8 cellular contexts compared by ENCODE assay signal in the genomic region with DNA sequence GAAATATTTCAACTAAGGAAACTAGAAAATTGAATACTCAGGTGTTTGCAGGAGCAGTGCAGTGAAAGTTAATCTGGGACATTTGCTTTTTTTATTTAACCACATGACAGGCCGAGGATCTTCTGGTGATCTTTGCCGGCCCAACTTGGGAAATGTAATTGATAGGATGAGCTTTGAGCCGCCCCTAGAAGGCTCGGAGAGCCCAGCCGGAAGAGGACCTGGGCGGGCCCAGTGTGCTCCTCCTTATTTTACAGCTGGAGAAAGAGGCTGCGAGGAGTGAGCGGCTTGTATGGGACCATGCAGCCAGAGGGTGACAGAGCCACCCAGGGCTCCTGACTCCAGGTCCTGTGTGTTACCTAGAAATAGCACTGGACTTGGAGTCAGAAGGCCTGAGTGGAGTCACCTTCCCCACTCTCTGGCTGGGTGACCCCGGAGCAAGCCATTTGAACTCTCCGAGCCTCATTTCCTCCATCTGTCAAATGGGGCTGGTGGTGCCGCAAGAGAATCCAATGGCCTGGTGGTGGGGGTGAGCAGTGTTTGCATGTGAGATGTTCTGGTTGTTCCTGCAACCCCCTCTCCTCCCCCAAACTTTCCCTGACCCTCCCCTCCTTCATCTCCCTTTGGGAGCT. TPM values are rescaled to one million over a fixed set of nuclear protein-coding genes. Genes with fewer than 3 reads are reported as not detected.
DNase-seq lines count a peak whose midpoint lies in the region; ATAC-seq and TF ChIP-seq lines count a peak whose summit lies in the region.

No MANE protein-coding gene starts in this region.

- H3K27ac ChIP-seq in 22Rv1, result peak overlapping the region; percentile 88
- peak overlapping the region; percentile 92 for H3K27ac ChIP-seq in colonic mucosa
- H3K27ac ChIP-seq in mesodermal cell (ENCODE audit: low read depth, low read length, severe bottlenecking), result no peak overlapping the region

- no peaks in the 10 kb centered on the region for H3F3A ChIP-seq in Loucy (ENCODE audit: low read depth)

- H3K4me3 ChIP-seq in Loucy (ENCODE audit: low read length, poor library complexity, severe bottlenecking), result peak overlapping the region; percentile 95
- H3K4me3 ChIP-seq in colonic mucosa, result peak overlapping the region; percentile 75
- H3K4me3 ChIP-seq in mesodermal cell (ENCODE audit: extremely low read depth, insufficient read depth, low read length, poor library complexity, severe bottlenecking), result peak overlapping the region; percentile 66

- H2AFZ ChIP-seq in Loucy (ENCODE audit: low read length), result no peak overlapping the region

- H3K27me3 ChIP-seq in Loucy (ENCODE audit: insufficient read depth, low read length, poor library complexity, severe bottlenecking) (no peaks in the 10 kb centered on the region), colonic mucosa (no peaks in the 10 kb centered on the region)

- peak; percentile 82 for DNase-seq in colonic mucosa
- no peak for DNase-seq in midbrain (lab: John Stamatoyannopoulos, UW)
- no peak for DNase-seq in NCI-H2171 treated with DMSO at 0.1 percent for 48 hours (lab: John Stamatoyannopoulos, UW)

- H3K9ac ChIP-seq in Loucy (ENCODE audit: low read depth, low read length, poor library complexity, severe bottlenecking) (no peak overlapping the region), colonic mucosa (ENCODE audit: low read depth in 2 of 2, low read length in 2 of 2) (peak overlapping the region; percentile 90 to 95)

- H3K9me2 ChIP-seq in Loucy (replicated peaks; ENCODE audit: low read depth, low read length), result no peaks in the 10 kb centered on the region

- intact Hi-C loops in colonic mucosa (cut with DNase I), result loop anchor here (2.0 kb wide), 1 partner anchor 94 kb away; no protein-coding TSS in a partner anchor

- ATAC-seq in GM18867 (IDR thresholded peaks at IDR 0.05; ENCODE audit: unreplicated experiment) (no peak), HG03135 (IDR thresholded peaks at IDR 0.05; ENCODE audit: unreplicated experiment) (no peak)

- H3K4me2 ChIP-seq in Loucy (ENCODE audit: low read depth, low read length, poor library complexity, severe bottlenecking), result peak overlapping the region; percentile 79

- WGBS in mesodermal cell (ENCODE audit: insufficient coverage in 2 of 2), 2 experiments, result 8 to 21% methylated on average over 8 of the region's 11 CpGs

- H4K20me1 ChIP-seq in Loucy (ENCODE audit: insufficient read depth, low read length, poor library complexity, severe bottlenecking), result peaks cover 16% of the 10 kb centered on the region

- peaks cover 18% of the 10 kb centered on the region; the same call in 1 of the 2 replicates for H3K79me2 ChIP-seq in Loucy (ENCODE audit: insufficient read depth, low read length)

- H3K9me3 ChIP-seq in Loucy (ENCODE audit: insufficient read depth, low read depth, low read length) (no peaks in the 10 kb centered on the region), colonic mucosa (no peaks in the 10 kb centered on the region), mesodermal cell (ENCODE audit: control insufficient read depth, low read length) (no peaks in the 10 kb centered on the region)

- H3K4me1 ChIP-seq in Loucy (ENCODE audit: insufficient read depth, low read length, poor library complexity, severe bottlenecking), result peaks cover 9% of the 10 kb centered on the region
- peaks cover 7% of the 10 kb centered on the region for H3K4me1 ChIP-seq in colonic mucosa
- peaks cover 6% of the 10 kb centered on the region for H3K4me1 ChIP-seq in mesodermal cell (ENCODE audit: control insufficient read depth, insufficient read depth, low read length, poor library complexity, severe bottlenecking)

- no peaks in the 10 kb centered on the region for H3K36me3 ChIP-seq in Loucy (ENCODE audit: insufficient read depth, low read length)
- no peaks in the 10 kb centered on the region for H3K36me3 ChIP-seq in colonic mucosa
- no peaks in the 10 kb centered on the region for H3K36me3 ChIP-seq in mesodermal cell (ENCODE audit: control insufficient read depth, insufficient read depth, low read length)

- no peak for TF ChIP-seq CTCF in 22Rv1 (IDR thresholded peaks at IDR 0.05)
- no peak for TF ChIP-seq CTCF in Loucy (conservative IDR thresholded peaks at IDR 0.05; ENCODE audit: low read length)
- no peak for TF ChIP-seq CTCF in colonic mucosa (IDR thresholded peaks at IDR 0.05)

RNA-seq across cellular contexts. Expression of a gene that starts 2.5 kb away (rescaled TPM):
- 10 to 100 TPM; 13.9 to 41.8 TPM for total RNA-seq in colonic mucosa
- 0.81 TPM for polyA plus RNA-seq in mesodermal cell (2013, experiment 1 of 2)
- polyA plus RNA-seq in mesodermal cell (2013, experiment 2 of 2), result 0.71 TPM
